ENCODE assay signal across 8 cellular contexts in genomic region chr22:37747090-37747714, GRCh38. TPM values are rescaled to one million over a fixed set of nuclear protein-coding genes. Genes with fewer than 3 reads are reported as not detected.
DNase-seq lines count a peak whose midpoint lies in the region; ATAC-seq and TF ChIP-seq lines count a peak whose summit lies in the region.

No MANE protein-coding gene starts in this region.

- H2AFZ ChIP-seq in osteoblast (ENCODE audit: low read length) = no peak overlapping the region

- H3K27ac Mint-ChIP-seq in T-helper 2 cell treated with Interferon-gamma antibody and Interleukin-4, amounts not matched to agents 5 μg/mL and 100 μg/mL, for 36 hours = peak overlapping the region; percentile 90

- no peak for DNase-seq in T-helper 2 cell treated with Interferon-gamma antibody and Interleukin-4, amounts not matched to agents 5 μg/mL and 100 μg/mL, for 36 hours (ENCODE audit: low spot score)
- DNase-seq in fibroblast of villous mesenchyme (ENCODE audit: low read depth) (peak; percentile 70), osteoblast (ENCODE audit: insufficient read length, low spot score, missing footprints) (no peak), GOT3 (lab: John Stamatoyannopoulos, UW) (no peak), DMS79 treated with DMSO at 0.1 percent for 48 hours (lab: John Stamatoyannopoulos, UW) (no peak)
- DNase-seq in activated CD4-positive, alpha-beta T cell treated with anti-CD3 and anti-CD28 coated beads, Interleukin-2, amount 50 U/mL, for 1 hour = no peak

- peaks cover 14% of the 10 kb centered on the region for H4K20me1 ChIP-seq in osteoblast (ENCODE audit: insufficient read depth, low read length)

- ATAC-seq in GM21723 (IDR thresholded peaks at IDR 0.05; ENCODE audit: unreplicated experiment) = peak; percentile 1
- ATAC-seq in GM21576 (IDR thresholded peaks at IDR 0.05; ENCODE audit: unreplicated experiment) = no peak

- H3K4me1 ChIP-seq in osteoblast (ENCODE audit: insufficient read depth, low read length) = peaks cover 72% of the 10 kb centered on the region

- H3K27me3 ChIP-seq in osteoblast (ENCODE audit: insufficient read depth, low read length) = no peaks in the 10 kb centered on the region

- H3K36me3 Mint-ChIP-seq in T-helper 2 cell treated with Interferon-gamma antibody and Interleukin-4, amounts not matched to agents 5 μg/mL and 100 μg/mL, for 36 hours (ENCODE audit: low read depth) = peaks cover 2% of the 10 kb centered on the region

- peaks cover 5% of the 10 kb centered on the region for H3K36me3 ChIP-seq in osteoblast (ENCODE audit: insufficient read depth, low read length)

- H3K9me3 ChIP-seq in osteoblast (ENCODE audit: low read depth, low read length) = no peaks in the 10 kb centered on the region

- H3K4me3 ChIP-seq in fibroblast of villous mesenchyme (ENCODE audit: low read depth, low read length) (peak overlapping the region; percentile 94), osteoblast (ENCODE audit: insufficient read depth, low read length) (peak overlapping the region; percentile 91)

- peak overlapping the region; percentile 94 for H3K4me3 Mint-ChIP-seq in T-helper 2 cell treated with Interferon-gamma antibody and Interleukin-4, amounts not matched to agents 5 μg/mL and 100 μg/mL, for 36 hours

- peak overlapping the region; percentile 72 for H3K27ac ChIP-seq in osteoblast (ENCODE audit: low read depth, low read length)

- no peak for TF ChIP-seq CTCF in fibroblast of villous mesenchyme (IDR thresholded peaks at IDR 0.05; ENCODE audit: insufficient read depth, low read depth, low read length)
- TF ChIP-seq CTCF in osteoblast (IDR thresholded peaks at IDR 0.05; ENCODE audit: extremely low read depth, low read depth, low read length) = no peak

- H3K9me3 Mint-ChIP-seq in T-helper 2 cell treated with Interferon-gamma antibody and Interleukin-4, amounts not matched to agents 5 μg/mL and 100 μg/mL, for 36 hours = no peaks in the 10 kb centered on the region

- H3K4me1 Mint-ChIP-seq in T-helper 2 cell treated with Interferon-gamma antibody and Interleukin-4, amounts not matched to agents 5 μg/mL and 100 μg/mL, for 36 hours (ENCODE audit: low read depth) = peaks cover 17% of the 10 kb centered on the region

- H3K4me2 ChIP-seq in osteoblast (ENCODE audit: insufficient read depth, low read length) = peak overlapping the region; percentile 93

- peaks cover 64% of the 10 kb centered on the region for H3K79me2 ChIP-seq in osteoblast (ENCODE audit: insufficient read depth, low read length)

- no peaks in the 10 kb centered on the region for H3K27me3 Mint-ChIP-seq in T-helper 2 cell treated with Interferon-gamma antibody and Interleukin-4, amounts not matched to agents 5 μg/mL and 100 μg/mL, for 36 hours (ENCODE audit: low read depth)

RNA-seq across cellular contexts. Expression of gene TRIOBP, which starts 50.4 kb away (rescaled TPM):
- total RNA-seq in fibroblast of villous mesenchyme = 121 and 141 TPM in 2 replicates
- total RNA-seq in osteoblast = 144 and 162 TPM in 2 replicates
